23 cellular contexts compared by ENCODE assay signal in the genomic region with DNA sequence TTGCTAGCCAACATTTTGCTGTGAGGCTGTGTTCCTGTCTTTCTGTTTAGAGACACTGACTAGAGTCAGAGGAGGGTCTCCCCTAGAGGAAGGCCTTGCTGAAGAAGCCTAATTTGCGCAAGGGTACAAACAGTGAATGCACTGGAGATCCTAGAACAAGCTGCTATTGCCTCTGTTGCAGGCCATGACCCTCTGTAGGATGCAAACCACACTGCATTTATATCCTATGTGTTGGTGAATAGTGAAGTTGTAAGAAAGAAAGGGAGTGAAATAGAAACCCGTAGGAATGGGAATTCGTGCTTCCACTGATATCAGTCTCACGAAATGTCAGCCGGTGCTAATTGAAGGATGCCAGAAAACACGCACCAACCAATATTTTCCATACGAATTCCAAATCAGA.
DNase-seq lines count a peak whose midpoint lies in the region; FAIRE-seq and TF ChIP-seq lines count a peak whose summit lies in the region.
"Had no signal": no experiment of that assay in that cellular context is flagged by ENCODE, and none has a peak within 500 bp of the region (broad histone marks: within the 10 kb centered on the region; RNA-seq: fewer than 3 reads in every experiment).

No MANE protein-coding gene starts in this region.

- H3K9me3 Mint-ChIP-seq in neural progenitor cell, result no peaks in the 10 kb centered on the region
- H3K9me3 Mint-ChIP-seq: activated CD4-positive, alpha-beta memory T cell treated with anti-CD3 and anti-CD28 coated beads for 36 hours; IgD-negative memory B cell; natural killer cell treated with Interleukin-12 subunit alpha and Interleukin-12 subunit beta and Interleukin-15 and Interleukin-18, amount 100 ng/mL, for 72 hours; stimulated activated memory B cell treated with anti-CD40 and anti-IgM and Interleukin-4, amounts not matched to agents 10 μg/mL and 1 μg/mL and 100 μg/mL, for 72 hours; T-helper 1 cell treated with Interleukin-12 subunit alpha and Interleukin-12 subunit beta and Interleukin-4 antibody, amounts not matched to agents 30 μg/mL and 1 μg/mL, for 36 hours had no signal

- H3K27me3 Mint-ChIP-seq in neural progenitor cell (ENCODE audit: insufficient read depth, low read depth), result no peaks in the 10 kb centered on the region
- H3K27me3 Mint-ChIP-seq: activated CD4-positive, alpha-beta memory T cell treated with anti-CD3 and anti-CD28 coated beads for 36 hours; IgD-negative memory B cell; natural killer cell treated with Interleukin-12 subunit alpha and Interleukin-12 subunit beta and Interleukin-15 and Interleukin-18, amount 100 ng/mL, for 72 hours; stimulated activated memory B cell treated with anti-CD40 and anti-IgM and Interleukin-4, amounts not matched to agents 10 μg/mL and 1 μg/mL and 100 μg/mL, for 72 hours had no signal

- H3K79me2 ChIP-seq in neural progenitor cell (ENCODE audit: low read depth), result no peaks in the 10 kb centered on the region

- 96% methylated on average over 7 of the region's 7 CpGs for WGBS in esophagus muscularis mucosa

- DNase-seq in Daoy (ENCODE audit: low read depth), result peak; percentile 38
- DNase-seq in adipocyte (ENCODE audit: low read depth), result peak; percentile 4
- no peak for DNase-seq in esophagus muscularis mucosa (ENCODE audit: extremely low spot score)
- DNase-seq in neural progenitor cell (ENCODE audit: low spot score), result no peak
- DNase-seq in NCI-H748 (lab: John Stamatoyannopoulos, UW; ENCODE audit: unreplicated experiment), result no peak
- no peak for DNase-seq in NCI-H146 treated with DMSO at 0.1 percent for 48 hours (lab: John Stamatoyannopoulos, UW; ENCODE audit: unreplicated experiment)
- DNase-seq in RCC 7860 (ENCODE audit: low spot score), result no peak
- no peak for DNase-seq in urothelium cell line (ENCODE audit: low spot score)
- DNase-seq: activated CD4-positive, alpha-beta memory T cell treated with anti-CD3 and anti-CD28 coated beads for 36 hours; activated naive CD4-positive, alpha-beta T cell; body of pancreas; DMS53; MM.1S; NCI-H1694 treated with DMSO at 0.1 percent for 48 hours; NCI-H446; stimulated activated CD4-positive, alpha-beta T cell treated with anti-CD3 and anti-CD28 coated beads, Interleukin-15, amount 100 ng/mL, for 24 hours had no signal

- no peaks in the 10 kb centered on the region for H3K9me3 ChIP-seq in adipocyte (ENCODE audit: control insufficient read depth, low read length)
- no peaks in the 10 kb centered on the region for H3K9me3 ChIP-seq in esophagus muscularis mucosa
- H3K9me3 ChIP-seq in neural progenitor cell (ENCODE audit: low read depth), result no peaks in the 10 kb centered on the region
- H3K9me3 ChIP-seq: A549, body of pancreas, tibial nerve had no signal

- H3K27ac ChIP-seq in esophagus muscularis mucosa (replicated peaks in 1 of 4) (peak overlapping the region; percentile 76 to 84 (median 79)), neural progenitor cell (no peak overlapping the region)
- H3K27ac ChIP-seq: body of pancreas had no signal

- no peak for FAIRE-seq in RCC 7860 (lab: Jason Lieb, UNC)
- FAIRE-seq in urothelium cell line (lab: Jason Lieb, UNC), result no peak
- FAIRE-seq: A549, keratinocyte had no signal

- H3K9ac ChIP-seq in adipocyte (ENCODE audit: low read length), result no peak overlapping the region
- no peak overlapping the region for H3K9ac ChIP-seq in neural progenitor cell

- H3K4me2 ChIP-seq in neural progenitor cell, result no peak overlapping the region
- H3K4me2 ChIP-seq: A549 had no signal

- no peaks in the 10 kb centered on the region for H3F3A ChIP-seq in neural progenitor cell (ENCODE audit: low read depth)

- H3K27me3 ChIP-seq in adipocyte (replicated peaks; ENCODE audit: control insufficient read depth, insufficient read depth, low read length), result no peaks in the 10 kb centered on the region
- H3K27me3 ChIP-seq in esophagus muscularis mucosa, result no peaks in the 10 kb centered on the region
- H3K27me3 ChIP-seq in neural progenitor cell, result no peaks in the 10 kb centered on the region
- H3K27me3 ChIP-seq: body of pancreas, tibial nerve had no signal

- peak overlapping the region; percentile 41 for H2AFZ ChIP-seq in neural progenitor cell (replicated peaks)

- intact Hi-C loops in esophagus muscularis mucosa (cut with DNase I), result no loop called here

- H3K4me3 ChIP-seq in adipocyte (ENCODE audit: low read length), result no peak overlapping the region
- H3K4me3 ChIP-seq in esophagus muscularis mucosa, result no peak overlapping the region
- no peak overlapping the region for H3K4me3 ChIP-seq in neural progenitor cell
- H3K4me3 ChIP-seq: A549, body of pancreas, tibial nerve had no signal

- peaks cover 24% of the 10 kb centered on the region for H3K4me1 Mint-ChIP-seq in neural progenitor cell
- H3K4me1 Mint-ChIP-seq: IgD-negative memory B cell; stimulated activated memory B cell treated with anti-CD40 and anti-IgM and Interleukin-4, amounts not matched to agents 10 μg/mL and 1 μg/mL and 100 μg/mL, for 72 hours had no signal

- no peak for TF ChIP-seq EP300 in esophagus muscularis mucosa (IDR thresholded peaks at IDR 0.05)

- H3K4me1 ChIP-seq in adipocyte (ENCODE audit: control insufficient read depth, insufficient read depth, low read length) (peaks cover 7% of the 10 kb centered on the region), esophagus muscularis mucosa (peaks cover 0 to 60% (median 55%) of the 10 kb centered on the region in 4 donors), neural progenitor cell (no peaks in the 10 kb centered on the region)
- H3K4me1 ChIP-seq: body of pancreas had no signal

- H3K36me3 Mint-ChIP-seq in neural progenitor cell, result no peaks in the 10 kb centered on the region
- H3K36me3 Mint-ChIP-seq: activated CD4-positive, alpha-beta memory T cell treated with anti-CD3 and anti-CD28 coated beads for 36 hours; IgD-negative memory B cell; natural killer cell treated with Interleukin-12 subunit alpha and Interleukin-12 subunit beta and Interleukin-15 and Interleukin-18, amount 100 ng/mL, for 72 hours; stimulated activated memory B cell treated with anti-CD40 and anti-IgM and Interleukin-4, amounts not matched to agents 10 μg/mL and 1 μg/mL and 100 μg/mL, for 72 hours had no signal

- H3K4me3 Mint-ChIP-seq in neural progenitor cell, result no peak overlapping the region
- H3K4me3 Mint-ChIP-seq: activated CD4-positive, alpha-beta memory T cell treated with anti-CD3 and anti-CD28 coated beads for 36 hours; IgD-negative memory B cell; natural killer cell treated with Interleukin-12 subunit alpha and Interleukin-12 subunit beta and Interleukin-15 and Interleukin-18, amount 100 ng/mL, for 72 hours; stimulated activated memory B cell treated with anti-CD40 and anti-IgM and Interleukin-4, amounts not matched to agents 10 μg/mL and 1 μg/mL and 100 μg/mL, for 72 hours; T-helper 1 cell treated with Interleukin-12 subunit alpha and Interleukin-12 subunit beta and Interleukin-4 antibody, amounts not matched to agents 30 μg/mL and 1 μg/mL, for 36 hours had no signal

- no peak for TF ChIP-seq POLR2A in esophagus muscularis mucosa (IDR thresholded peaks at IDR 0.05; ENCODE audit: low read depth)

- peak overlapping the region; percentile 91 for H3K27ac Mint-ChIP-seq in neural progenitor cell
- H3K27ac Mint-ChIP-seq: activated CD4-positive, alpha-beta memory T cell treated with anti-CD3 and anti-CD28 coated beads for 36 hours; IgD-negative memory B cell; natural killer cell treated with Interleukin-12 subunit alpha and Interleukin-12 subunit beta and Interleukin-15 and Interleukin-18, amount 100 ng/mL, for 72 hours; stimulated activated memory B cell treated with anti-CD40 and anti-IgM and Interleukin-4, amounts not matched to agents 10 μg/mL and 1 μg/mL and 100 μg/mL, for 72 hours; T-helper 1 cell treated with Interleukin-12 subunit alpha and Interleukin-12 subunit beta and Interleukin-4 antibody, amounts not matched to agents 30 μg/mL and 1 μg/mL, for 36 hours had no signal

- no peaks in the 10 kb centered on the region for H4K20me1 ChIP-seq in neural progenitor cell (ENCODE audit: low read depth)

- TF ChIP-seq CTCF in esophagus muscularis mucosa (IDR thresholded peaks at IDR 0.05) (no peak), neural progenitor cell (IDR thresholded peaks at IDR 0.05) (no peak)

- no peaks in the 10 kb centered on the region for H3K36me3 ChIP-seq in adipocyte (ENCODE audit: control insufficient read depth, insufficient read depth, low read length, severe bottlenecking)
- no peaks in the 10 kb centered on the region for H3K36me3 ChIP-seq in esophagus muscularis mucosa
- H3K36me3 ChIP-seq in neural progenitor cell, result no peaks in the 10 kb centered on the region
- H3K36me3 ChIP-seq: tibial nerve had no signal

Comparison
In these comparisons a context has a peak if more than half of its experiments do, and no peak if none do; other contexts are left out.
1. DNase-seq: peak in Daoy (single experiment) and adipocyte (single experiment); none in esophagus muscularis mucosa (single experiment), neural progenitor cell (single experiment), NCI-H748 (single experiment), NCI-H146 treated with DMSO at 0.1 percent for 48 hours (single experiment), RCC 7860 (single experiment) and urothelium cell line (single experiment).